In genomic region chr9:135501261-135502167, GRCh38 we compare ENCODE assay signal across 1 cellular context.
TF ChIP-seq lines count a peak whose summit lies in the region.

No MANE protein-coding gene starts in this region.

TF ChIP-seq in endothelial cell of umbilical vein, 7 proteins besides CTCF, POLR2A, EP300 and RAD21 (continued from another document):
- peak; percentile 25 for TF ChIP-seq POLR2AphosphoS5 (IDR thresholded peaks at IDR 0.05; ENCODE audit: insufficient read depth, low read depth, low read length)
